9 cellular contexts compared by ENCODE assay signal in the genomic region with DNA sequence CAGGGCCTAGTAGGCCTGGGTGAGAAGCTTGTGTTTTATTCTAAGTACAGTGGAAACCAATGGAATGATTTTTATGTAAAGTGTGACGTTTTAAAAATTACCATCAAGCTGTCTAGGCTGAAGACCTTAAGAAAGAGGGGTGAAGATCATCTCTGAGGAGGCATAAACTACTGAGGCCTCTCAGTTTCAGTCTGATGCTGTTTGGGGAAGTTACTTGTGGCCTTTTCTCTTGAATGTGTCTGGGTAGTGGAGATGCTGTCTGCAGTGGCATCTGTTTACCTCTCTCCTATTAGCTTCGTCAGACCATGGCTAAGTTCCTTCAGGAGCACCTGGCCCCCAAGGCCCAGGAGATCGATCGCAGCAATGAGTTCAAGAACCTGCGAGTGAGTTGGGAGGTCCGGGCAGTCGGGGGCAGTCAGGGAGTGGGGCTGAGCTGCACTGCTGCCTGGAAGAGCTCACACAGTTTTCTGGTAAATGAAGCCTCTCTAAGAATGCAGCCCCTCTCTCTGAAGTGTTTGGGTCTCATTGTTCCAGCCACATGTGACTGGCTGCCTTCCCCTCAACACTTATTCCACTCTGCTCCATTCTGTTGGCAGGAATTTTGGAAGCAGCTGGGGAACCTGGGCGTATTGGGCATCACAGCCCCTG. TPM values are rescaled to one million over a fixed set of nuclear protein-coding genes. Genes with fewer than 3 reads are reported as not detected.
DNase-seq lines count a peak whose midpoint lies in the region; ATAC-seq and TF ChIP-seq lines count a peak whose summit lies in the region.
"Had no signal": no experiment of that assay in that cellular context is flagged by ENCODE, and none has a peak within 500 bp of the region (broad histone marks: within the 10 kb centered on the region; RNA-seq: fewer than 3 reads in every experiment).

No MANE protein-coding gene starts in this region.

- H3K9me3 Mint-ChIP-seq in T-helper 1 cell treated with Interleukin-12 subunit alpha and Interleukin-12 subunit beta and Interleukin-4 antibody, amounts not matched to agents 30 μg/mL and 1 μg/mL, for 36 hours: no peaks in the 10 kb centered on the region
- H3K9me3 Mint-ChIP-seq in T-cell (no peaks in the 10 kb centered on the region), osteocyte (ENCODE audit: unreplicated experiment) (no peaks in the 10 kb centered on the region)

- no peak overlapping the region for H3K4me3 Mint-ChIP-seq in T-helper 1 cell treated with Interleukin-12 subunit alpha and Interleukin-12 subunit beta and Interleukin-4 antibody, amounts not matched to agents 30 μg/mL and 1 μg/mL, for 36 hours
- H3K4me3 Mint-ChIP-seq in T-cell (peak overlapping the region in 2 of 3 donors; percentile 44 to 45), osteocyte (ENCODE audit: unreplicated experiment) (peak overlapping the region; percentile 40)

- CTCF ChIA-PET in T-cell (lab: Charles Lee): interaction anchor here (0.5 to 0.9 kb wide), 3 partner anchors 35 to 66 kb away, joined by 3 to 8 read pairs (median 4); no protein-coding TSS in a partner anchor

- ATAC-seq in HG02759 (IDR thresholded peaks at IDR 0.05; ENCODE audit: unreplicated experiment) (peak; percentile 59), T-cell (replicated peaks in 1 of 4) (no peak), HG03097 (IDR thresholded peaks at IDR 0.05; ENCODE audit: low FRiP score, unreplicated experiment) (no peak)
- ATAC-seq: A549 had no signal

- peaks cover 37% of the 10 kb centered on the region for H3K4me1 Mint-ChIP-seq in T-helper 1 cell treated with Interleukin-12 subunit alpha and Interleukin-12 subunit beta and Interleukin-4 antibody, amounts not matched to agents 30 μg/mL and 1 μg/mL, for 36 hours (ENCODE audit: low read depth)
- H3K4me1 Mint-ChIP-seq in T-cell: peaks cover 24 to 38% (median 37%) of the 10 kb centered on the region in 3 donors
- H3K4me1 Mint-ChIP-seq in osteocyte (ENCODE audit: unreplicated experiment): peaks cover 25% of the 10 kb centered on the region

- no peaks in the 10 kb centered on the region for H3K27me3 Mint-ChIP-seq in T-helper 1 cell treated with Interleukin-12 subunit alpha and Interleukin-12 subunit beta and Interleukin-4 antibody, amounts not matched to agents 30 μg/mL and 1 μg/mL, for 36 hours (ENCODE audit: low read depth)
- H3K27me3 Mint-ChIP-seq in T-cell: no peaks in the 10 kb centered on the region
- no peaks in the 10 kb centered on the region for H3K27me3 Mint-ChIP-seq in osteocyte (ENCODE audit: unreplicated experiment)

- DNase-seq in T-helper 1 cell (no peak), T-cell (no peak), osteocyte (ENCODE audit: extremely low spot score, unreplicated experiment) (no peak), HuH-7 (ENCODE audit: low spot score) (no peak), NCI-H2171 (lab: John Stamatoyannopoulos, UW) (no peak)

- no peak for TF ChIP-seq CTCF in osteocyte (IDR thresholded peaks at IDR 0.05)

- POLR2A ChIA-PET in T-cell (lab: Charles Lee): interaction anchor here in 1 of 2 donors (0.5 to 0.7 kb wide), 2 partner anchors 10 to 1821 kb away, joined by 4 to 6 read pairs; no protein-coding TSS in a partner anchor

- H3K36me3 Mint-ChIP-seq in T-helper 1 cell treated with Interleukin-12 subunit alpha and Interleukin-12 subunit beta and Interleukin-4 antibody, amounts not matched to agents 30 μg/mL and 1 μg/mL, for 36 hours (ENCODE audit: low read depth): peaks cover 23% of the 10 kb centered on the region
- H3K36me3 Mint-ChIP-seq in T-cell (peaks cover 24% of the 10 kb centered on the region), osteocyte (ENCODE audit: unreplicated experiment) (peaks cover 25% of the 10 kb centered on the region)

- peak overlapping the region; percentile 10 for H3K27ac Mint-ChIP-seq in T-helper 1 cell treated with Interleukin-12 subunit alpha and Interleukin-12 subunit beta and Interleukin-4 antibody, amounts not matched to agents 30 μg/mL and 1 μg/mL, for 36 hours
- H3K27ac Mint-ChIP-seq in T-cell (peak overlapping the region; percentile 70 to 72), osteocyte (ENCODE audit: unreplicated experiment) (no peak overlapping the region)

RNA-seq across cellular contexts. Expression of gene IVD, which starts 1.9 kb away (rescaled TPM):
- total RNA-seq in T-cell: 10 to 100 TPM; 52.3 to 89.8 (median 81.4) TPM
- 60.4 and 62.0 TPM in 2 replicates for total RNA-seq in osteocyte

RNA-seq across cellular contexts. Expression of gene KNSTRN, which starts 24.9 kb away (rescaled TPM):
- total RNA-seq in T-cell (1 to 10 TPM; 3.8 to 8.0 (median 6.2) TPM), osteocyte (25.1 and 27.3 TPM in 2 replicates)

RNA-seq across cellular contexts. Expression of gene BAHD1, which starts 33.3 kb away (rescaled TPM):
- 10 to 100 TPM; 31.1 to 50.9 (median 48.1) TPM for total RNA-seq in T-cell
- total RNA-seq in osteocyte: 22.8 and 26.4 TPM in 2 replicates

RNA-seq across cellular contexts. Expression of gene DISP2, which starts 49.4 kb away (rescaled TPM):
- total RNA-seq in T-cell (1 to 10 TPM in 1 of 5 donors, under 1 TPM in 4; 0.03 to 1.4 (median 0.18) TPM), osteocyte (1.4 and 1.5 TPM in 2 replicates)

RNA-seq across cellular contexts. Expression of gene PHGR1, which starts 56.6 kb away (rescaled TPM):
- total RNA-seq in T-cell (under 1 TPM in 1 of 5 donors, not detected in 4; 0.70 TPM), osteocyte (not detected in 2 replicates)
